Comparison of ENCODE assay signal across 9 cellular contexts in the genomic region with DNA sequence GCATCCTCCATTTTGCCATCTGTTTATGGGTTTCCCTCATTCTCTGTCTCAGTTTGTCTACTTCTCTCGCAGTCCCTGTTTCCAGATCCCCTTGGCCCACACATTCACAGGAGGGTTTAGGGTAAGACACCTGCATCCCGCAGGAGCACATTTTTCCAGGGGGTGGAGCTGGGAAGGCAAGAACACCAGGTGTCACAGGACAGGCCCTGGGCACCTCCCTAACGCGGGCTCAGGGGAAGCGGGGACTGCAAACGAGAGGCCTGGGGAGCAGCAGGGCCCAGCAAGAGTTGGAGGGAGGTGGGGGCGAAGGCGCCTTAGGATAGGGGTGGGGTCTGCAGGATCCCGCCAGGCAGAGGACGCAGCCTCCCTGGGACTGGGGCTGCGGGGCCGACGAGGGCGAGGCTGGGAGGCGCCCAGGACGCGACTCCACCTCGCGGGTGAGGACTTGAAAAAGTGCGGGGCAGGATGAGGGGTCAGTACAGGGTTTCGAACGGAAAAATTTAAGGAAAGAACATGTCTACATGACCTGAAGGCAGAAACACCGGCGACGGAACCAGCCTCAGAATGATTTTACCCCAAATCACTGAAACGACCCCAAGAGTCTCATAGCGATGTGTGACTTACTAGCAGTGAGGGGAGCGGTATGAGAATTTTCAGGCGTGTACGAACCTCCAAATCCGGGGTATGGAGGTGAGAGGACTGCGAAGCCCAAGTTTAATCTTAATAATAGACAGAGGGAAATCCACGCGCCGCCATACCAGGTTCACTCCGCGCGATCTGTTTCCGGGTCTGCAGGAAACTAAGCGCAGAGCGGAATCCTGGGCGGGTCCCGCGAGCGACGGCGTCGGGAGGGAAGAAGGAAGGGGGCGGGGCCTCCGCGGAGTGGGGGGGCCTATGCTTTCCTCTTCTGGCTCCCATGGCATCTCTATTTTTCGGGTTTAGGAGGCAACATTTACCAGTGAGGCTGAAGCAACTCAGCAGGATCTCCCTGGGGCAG. TPM values are rescaled to one million over a fixed set of nuclear protein-coding genes. Genes with fewer than 3 reads are reported as not detected.
DNase-seq lines count a peak whose midpoint lies in the region; ATAC-seq, FAIRE-seq and TF ChIP-seq lines count a peak whose summit lies in the region.
"Had no signal": no experiment of that assay in that cellular context is flagged by ENCODE, and none has a peak within 500 bp of the region (broad histone marks: within the 10 kb centered on the region; RNA-seq: fewer than 3 reads in every experiment).

No MANE protein-coding gene starts in this region.

- no TSS peak for BruUV-seq in Caco-2 (replicated peaks; lab: Mats Ljungman, UMichigan)

- H3K4me3 Mint-ChIP-seq in Caco-2 (ENCODE audit: unreplicated experiment), result no peak overlapping the region
- H3K4me3 Mint-ChIP-seq: T-helper 1 cell treated with Interleukin-12 subunit alpha and Interleukin-12 subunit beta and Interleukin-4 antibody, amounts not matched to agents 30 μg/mL and 1 μg/mL, for 36 hours had no signal

- no peaks in the 10 kb centered on the region for H3K23me2 ChIP-seq in H1 (ENCODE audit: low read depth, low read length)

- peaks cover 0 to 4% of the 10 kb centered on the region in 2 experiments; a peak in 1 of 4 replicates for H3K9me3 ChIP-seq in H1 (ENCODE audit: insufficient read depth in 2 of 2, low read depth in 1 of 2, low read length in 1 of 2)
- H3K9me3 ChIP-seq in Caco-2, result peaks cover 24% of the 10 kb centered on the region; the same call in 1 of the 2 replicates

- H3K9me3 Mint-ChIP-seq in Caco-2 (ENCODE audit: unreplicated experiment), result peaks cover 34% of the 10 kb centered on the region

- no peak for FAIRE-seq in H1 (lab: Jason Lieb, UNC)

- POLR2A ChIA-PET in H1 (lab: Charles Lee; ENCODE audit: partially characterized antibody), result no interaction called here
- POLR2A ChIA-PET in Caco-2 (lab: Charles Lee), result no interaction called here

- H2BK120ac ChIP-seq in H1 (replicated peaks; ENCODE audit: low read depth, low read length), result no peak overlapping the region

- H3K27me3 ChIP-seq in H1 (replicated peaks in 1 of 4; ENCODE audit: control insufficient read depth in 3 of 4, extremely low read depth in 1 of 4, insufficient read depth in 3 of 4, low read length in 3 of 4), result no peaks in the 10 kb centered on the region
- H3K27me3 ChIP-seq in Caco-2 (replicated peaks; ENCODE audit: control insufficient read depth, insufficient read depth, low read length), result no peaks in the 10 kb centered on the region

- H3K27ac Mint-ChIP-seq in Caco-2 (ENCODE audit: unreplicated experiment), result no peak overlapping the region
- H3K27ac Mint-ChIP-seq: T-helper 1 cell treated with Interleukin-12 subunit alpha and Interleukin-12 subunit beta and Interleukin-4 antibody, amounts not matched to agents 30 μg/mL and 1 μg/mL, for 36 hours had no signal

- DNase-seq in AG20443 (ENCODE audit: low spot score) (peak; percentile 91), NCI-H69 (lab: John Stamatoyannopoulos, UW) (peak; percentile 76), H1 (ENCODE audit: low read depth in 1 of 2, low spot score in 2 of 2) (peak in 1 of 2 experiments; percentile 58), myocyte (ENCODE audit: low read depth) (peak; percentile 71), Caco-2 (no peak), GM13977 (ENCODE audit: low spot score) (no peak)

- H3K4ac ChIP-seq in H1 (replicated peaks; ENCODE audit: insufficient read length, low read depth, low read length), result no peak overlapping the region

- TF ChIP-seq CTCF in H1 (IDR thresholded peaks at IDR 0.05; ENCODE audit: control extremely low read depth in 1 of 3, insufficient read depth in 1 of 3, low read depth in 1 of 3, low read length in 3 of 3) (no peak), Caco-2 (IDR thresholded peaks at IDR 0.05; ENCODE audit: insufficient read depth in 1 of 2, low read depth in 1 of 2, low read length in 1 of 2, severe bottlenecking in 1 of 2, unreplicated experiment in 1 of 2) (no peak), GM13977 (IDR thresholded peaks at IDR 0.05; ENCODE audit: extremely low read depth, insufficient read depth, missing control alignments) (no peak)

- H3K56ac ChIP-seq in H1 (replicated peaks; ENCODE audit: insufficient read length, low read depth, low read length), result no peak overlapping the region

- no peak overlapping the region for H4K91ac ChIP-seq in H1 (replicated peaks; ENCODE audit: insufficient read length, low read length)

- H3K79me2 ChIP-seq in H1 (ENCODE audit: control insufficient read depth in 1 of 2, insufficient read depth in 2 of 2, low read length in 2 of 2), result no peaks in the 10 kb centered on the region

- no peak overlapping the region for H4K5ac ChIP-seq in H1 (ENCODE audit: insufficient read length, low read depth, low read length)

- H3K18ac ChIP-seq in H1 (ENCODE audit: extremely low read depth, low read length), result no peak overlapping the region

- H4K20me1 ChIP-seq in H1 (replicated peaks in 1 of 2; ENCODE audit: control insufficient read depth in 1 of 2, insufficient read depth in 2 of 2, low read length in 2 of 2), result no peaks in the 10 kb centered on the region

- no peak overlapping the region for H2AFZ ChIP-seq in H1 (ENCODE audit: low read length)

- H2BK12ac ChIP-seq in H1 (ENCODE audit: low read depth, low read length), result no peak overlapping the region

- no peaks in the 10 kb centered on the region for H3K36me3 ChIP-seq in H1 (ENCODE audit: control insufficient read depth in 2 of 4, insufficient read depth in 4 of 4, low read length in 3 of 4)
- no peaks in the 10 kb centered on the region for H3K36me3 ChIP-seq in Caco-2 (ENCODE audit: control insufficient read depth, insufficient read depth, low read length)

- no peaks in the 10 kb centered on the region for H3K36me3 Mint-ChIP-seq in Caco-2 (ENCODE audit: insufficient read depth, unreplicated experiment)

- H3K27me3 Mint-ChIP-seq in Caco-2 (ENCODE audit: insufficient read depth, unreplicated experiment), result no peaks in the 10 kb centered on the region

- H2BK15ac ChIP-seq in H1 (ENCODE audit: low read length), result no peak overlapping the region

- H3K79me1 ChIP-seq in H1 (ENCODE audit: low read depth, low read length), result no peaks in the 10 kb centered on the region

- H3K4me1 ChIP-seq in H1 (replicated peaks in 1 of 4; ENCODE audit: control insufficient read depth in 3 of 4, insufficient read depth in 4 of 4, low read length in 3 of 4), result no peaks in the 10 kb centered on the region
- H3K4me1 ChIP-seq in Caco-2, result no peaks in the 10 kb centered on the region

- CTCF ChIA-PET in H1 (lab: Charles Lee; ENCODE audit: partially characterized antibody), result no interaction called here
- CTCF ChIA-PET in Caco-2 (lab: Charles Lee), result no interaction called here

- H2BK5ac ChIP-seq in H1 (ENCODE audit: low read depth, low read length), result no peak overlapping the region

- no peaks in the 10 kb centered on the region for H3K4me1 Mint-ChIP-seq in Caco-2 (ENCODE audit: low read depth, unreplicated experiment)

- no peak overlapping the region for H3K9ac ChIP-seq in H1 (replicated peaks in 1 of 4; ENCODE audit: extremely low read depth in 1 of 4, low read depth in 3 of 4, low read length in 3 of 4)

- ATAC-seq in GM18520 (IDR thresholded peaks at IDR 0.05; ENCODE audit: unreplicated experiment) (no peak), HG03439 (IDR thresholded peaks at IDR 0.05; ENCODE audit: unreplicated experiment) (no peak)

- no peak overlapping the region for H2BK20ac ChIP-seq in H1 (ENCODE audit: low read length)

- intact Hi-C loops in Caco-2 (cut with micrococcal nuclease; ENCODE audit: unreplicated experiment), result no loop called here

- no peak overlapping the region for H3K23ac ChIP-seq in H1 (ENCODE audit: insufficient read length)

- H3K14ac ChIP-seq in H1 (ENCODE audit: insufficient read length), result no peak overlapping the region

- no peak for TF ChIP-seq EP300 in H1 (IDR thresholded peaks at IDR 0.05; ENCODE audit: borderline replicate concordance in 1 of 2, low read depth in 2 of 2, low read length in 2 of 2)

- TF ChIP-seq RAD21 in H1 (IDR thresholded peaks at IDR 0.05 in 1 of 2, conservative IDR thresholded peaks at IDR 0.05 in 1 of 2; ENCODE audit: low read depth in 2 of 2, low read length in 2 of 2), result no peak

- H3K4me3 ChIP-seq in H1 (ENCODE audit: extremely low read depth in 1 of 4, insufficient read depth in 2 of 4, low read depth in 3 of 4, low read length in 4 of 4), result peak overlapping the region in 2 of 4 experiments; percentile 38 to 44; a peak in 2 of 8 replicates
- H3K4me3 ChIP-seq in Caco-2 (ENCODE audit: low read depth, low read length), result no peak overlapping the region

- H3K27ac ChIP-seq in H1 (ENCODE audit: low read depth, low read length), result no peak overlapping the region

- H3K4me2 ChIP-seq in H1 (ENCODE audit: insufficient read depth in 1 of 2, low read depth in 2 of 2, low read length in 2 of 2), result peak overlapping the region in 1 of 2 experiments; percentile 1; a peak in 1 of 4 replicates

- no peak overlapping the region for H2AK5ac ChIP-seq in H1 (ENCODE audit: low read depth, low read length)

- in situ Hi-C loops in GM13977 (cut with MboI; ENCODE audit: low pct_unique_long_range_greater_than_20kb, low sequenced_read_pairs, unreplicated experiment), result no loop called here

- H4K8ac ChIP-seq in H1 (ENCODE audit: extremely low read depth, insufficient read depth, low read length), result peak overlapping the region; percentile 6; the same call in 1 of the 2 replicates

- 83% methylated on average over 38 of the region's 52 CpGs; no CpG with 5 or more reads in 1 of the 2 experiments for WGBS in H1 (ENCODE audit: extremely low coverage in 1 of 2, insufficient coverage in 1 of 2, insufficient read length in 1 of 2, insufficient replicate concordance in 2 of 2, low coverage in 1 of 2, low lambda C conversion rate in 2 of 2, missing lambda C conversion rate in 1 of 2), 2 experiments

- TF ChIP-seq POLR2A in H1 (IDR thresholded peaks at IDR 0.05; ENCODE audit: control extremely low read depth in 1 of 2, low read depth in 2 of 2, low read length in 2 of 2), result no peak

RNA-seq across cellular contexts. Expression of a gene that starts 7.1 kb away (rescaled TPM):
- not detected in 2 replicates for total RNA-seq in H1 (2021; fragmentation: NEBNext Ultra II Directional; extraction: Animal tissue kit (Norgen Biotek cat#: 25700))
- 0.03 TPM in 1 of 2 replicates, not detected in the other for polyA plus RNA-seq in H1 (2011; rRNA removed)
- polyA plus RNA-seq in H1 (2011; cell fraction: cytosol; rRNA removed), result 0.04 TPM
- polyA plus RNA-seq in H1 (2011; cell fraction: nucleus; rRNA removed), result not detected
- not detected in 4 replicates for polyA plus RNA-seq in H1 (2012, experiment 1 of 2)
- not detected for polyA plus RNA-seq in H1 (2012, experiment 2 of 2)
- polyA plus RNA-seq in H1 (2013, experiment 1 of 2), result 0.08 TPM
- 0.07 TPM for polyA plus RNA-seq in H1 (2013, experiment 2 of 2)
- not detected in 2 replicates for polyA minus RNA-seq in H1 (2011; rRNA and poly(A)+ RNA removed)
- polyA minus RNA-seq in H1 (2011; cell fraction: cytosol; rRNA and poly(A)+ RNA removed), result not detected
- polyA minus RNA-seq in H1 (2011; cell fraction: nucleus; rRNA and poly(A)+ RNA removed), result not detected
- total RNA-seq in myocyte (not detected in 2 replicates), Caco-2 (2022) (0.11 and 0.21 TPM in 2 replicates)
- not detected for polyA plus RNA-seq in myocyte (2012)

RNA-seq across cellular contexts. Expression of a gene that starts 23.7 kb away (rescaled TPM):
- not detected in 2 replicates for total RNA-seq in H1 (2021; fragmentation: NEBNext Ultra II Directional; extraction: Animal tissue kit (Norgen Biotek cat#: 25700))
- polyA plus RNA-seq in H1 (2011; rRNA removed), result not detected in 2 replicates
- polyA plus RNA-seq in H1 (2011; cell fraction: cytosol; rRNA removed), result not detected
- polyA plus RNA-seq in H1 (2011; cell fraction: nucleus; rRNA removed), result not detected
- polyA plus RNA-seq in H1 (2012, experiment 1 of 2), result not detected in 4 replicates
- polyA plus RNA-seq in H1 (2012, experiment 2 of 2), result not detected
- polyA plus RNA-seq in H1 (2013, experiment 1 of 2), result 0.02 TPM
- polyA plus RNA-seq in H1 (2013, experiment 2 of 2), result not detected
- polyA minus RNA-seq in H1 (2011; rRNA and poly(A)+ RNA removed), result not detected in 2 replicates
- polyA minus RNA-seq in H1 (2011; cell fraction: cytosol; rRNA and poly(A)+ RNA removed), result not detected
- not detected for polyA minus RNA-seq in H1 (2011; cell fraction: nucleus; rRNA and poly(A)+ RNA removed)
- total RNA-seq in myocyte, result not detected in 2 replicates
- polyA plus RNA-seq in myocyte (2012), result 0.04 TPM
- total RNA-seq in Caco-2 (2022), result not detected in 2 replicates

Comparison
In these comparisons a context has a peak if more than half of its experiments do, and no peak if none do; other contexts are left out.
1. DNase-seq: peak in AG20443 (single experiment), NCI-H69 (single experiment) and myocyte (single experiment); none in Caco-2 (0 of 2) and GM13977 (single experiment).